Comparison of ENCODE assay signal across 27 cellular contexts in the genomic region with DNA sequence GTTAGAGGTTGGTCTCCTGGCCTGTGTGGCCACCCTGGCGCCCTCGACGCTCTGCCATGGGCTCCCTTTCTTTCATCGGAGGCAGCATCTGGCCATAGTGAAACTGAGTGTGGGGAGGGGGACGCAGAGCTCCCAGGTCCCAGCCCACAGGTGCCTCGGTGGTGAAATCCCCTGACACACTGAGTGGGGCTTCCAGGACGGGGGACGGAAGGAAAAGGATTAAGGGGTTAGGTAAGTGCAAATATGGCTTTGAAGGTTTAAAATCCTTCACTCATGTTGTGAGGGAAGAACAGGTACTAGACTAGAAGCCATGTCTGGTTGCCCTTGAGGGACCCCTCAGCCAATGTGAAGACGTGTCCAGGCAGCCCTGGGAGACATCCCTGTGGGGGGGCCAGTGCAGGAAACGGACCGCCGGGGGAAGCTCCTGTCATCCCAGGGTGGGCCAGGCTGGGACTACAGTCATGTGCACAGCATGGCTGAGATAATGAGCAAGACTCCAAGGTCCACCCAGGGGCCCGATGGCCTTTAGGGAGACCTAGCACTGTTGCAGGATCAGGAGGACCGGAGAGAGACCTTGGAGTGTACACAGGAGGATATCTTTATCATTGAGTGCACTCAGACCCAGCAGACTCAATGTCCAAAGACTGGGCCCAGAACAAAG. TPM values are rescaled to one million over a fixed set of nuclear protein-coding genes. Genes with fewer than 3 reads are reported as not detected.
A peak's percentile ranks its signal among the peaks of the same experiment; 100 is the strongest.
DNase-seq lines count a peak whose midpoint lies in the region; ATAC-seq and TF ChIP-seq lines count a peak whose summit lies in the region.
"Had no signal": no experiment of that assay in that cellular context is flagged by ENCODE, and none has a peak within 500 bp of the region (broad histone marks: within the 10 kb centered on the region; RNA-seq: fewer than 3 reads in every experiment).

No MANE protein-coding gene starts in this region.

- H3K27ac ChIP-seq in upper lobe of left lung = no peak overlapping the region
- H3K27ac ChIP-seq: esophagus squamous epithelium, foreskin keratinocyte, left ventricle myocardium inferior, skin epidermis had no signal

- no peaks in the 10 kb centered on the region for H3K9me3 Mint-ChIP-seq in chondrocyte (ENCODE audit: low read depth)
- no peaks in the 10 kb centered on the region for H3K9me3 Mint-ChIP-seq in neural crest cell

- H3K36me3 Mint-ChIP-seq in T-helper 17 cell (ENCODE audit: low read depth) (peaks cover 4% of the 10 kb centered on the region), chondrocyte (ENCODE audit: low read depth) (no peaks in the 10 kb centered on the region), neural crest cell (ENCODE audit: low read depth) (peaks cover 2% of the 10 kb centered on the region)

- no peaks in the 10 kb centered on the region for H3K36me3 ChIP-seq in upper lobe of left lung
- H3K36me3 ChIP-seq: esophagus squamous epithelium, left ventricle myocardium inferior had no signal

- no peak for TF ChIP-seq POLR2A in upper lobe of left lung (IDR thresholded peaks at IDR 0.05)

- no peaks in the 10 kb centered on the region for H3K27me3 ChIP-seq in upper lobe of left lung
- H3K27me3 ChIP-seq: esophagus squamous epithelium had no signal

- no peak overlapping the region for H3K4me3 Mint-ChIP-seq in T-helper 17 cell
- H3K4me3 Mint-ChIP-seq in chondrocyte (ENCODE audit: unreplicated experiment) = no peak overlapping the region
- no peak overlapping the region for H3K4me3 Mint-ChIP-seq in neural crest cell
- H3K4me3 Mint-ChIP-seq: activated CD4-positive, alpha-beta T cell treated with anti-CD3 and anti-CD28 coated beads for 36 hours; dendritic cell treated with granulocyte-macrophage colony-stimulating factor and Interleukin-4, amounts not matched to agents 40 ng/mL and 50 ng/mL, for 4 days had no signal

- H3K27ac Mint-ChIP-seq in T-helper 17 cell (peak overlapping the region; percentile 39), chondrocyte (ENCODE audit: unreplicated experiment) (no peak overlapping the region), neural crest cell (ENCODE audit: unreplicated experiment) (peak overlapping the region; percentile 71)
- H3K27ac Mint-ChIP-seq: activated CD4-positive, alpha-beta T cell treated with anti-CD3 and anti-CD28 coated beads for 36 hours; dendritic cell treated with granulocyte-macrophage colony-stimulating factor and Interleukin-4, amounts not matched to agents 40 ng/mL and 50 ng/mL, for 4 days had no signal

- TF ChIP-seq EP300 in upper lobe of left lung (IDR thresholded peaks at IDR 0.05) = no peak

- 87 to 93% methylated on average over 14 of the region's 14 CpGs for WGBS in upper lobe of left lung, 2 donors

- ATAC-seq in T-helper 17 cell (no peak), upper lobe of left lung (ENCODE audit: low FRiP score in 2 of 2) (no peak), HG02642 (IDR thresholded peaks at IDR 0.05; ENCODE audit: poor library complexity, unreplicated experiment) (no peak), GM18909 (IDR thresholded peaks at IDR 0.05; ENCODE audit: poor library complexity, unreplicated experiment) (no peak)
- ATAC-seq: activated CD4-positive, alpha-beta T cell treated with anti-CD3 and anti-CD28 coated beads for 36 hours; foreskin keratinocyte had no signal

- peaks cover 10% of the 10 kb centered on the region for H3K4me1 Mint-ChIP-seq in T-helper 17 cell
- H3K4me1 Mint-ChIP-seq in chondrocyte (ENCODE audit: low read depth) = peaks cover 14% of the 10 kb centered on the region
- H3K4me1 Mint-ChIP-seq in neural crest cell = peaks cover 8% of the 10 kb centered on the region

- H3K27me3 Mint-ChIP-seq in T-helper 17 cell = no peaks in the 10 kb centered on the region
- H3K27me3 Mint-ChIP-seq in chondrocyte (ENCODE audit: low read depth) = peaks cover 9% of the 10 kb centered on the region
- H3K27me3 Mint-ChIP-seq in neural crest cell (ENCODE audit: low read depth) = peaks cover 8% of the 10 kb centered on the region
- H3K27me3 Mint-ChIP-seq: activated CD4-positive, alpha-beta T cell treated with anti-CD3 and anti-CD28 coated beads for 36 hours had no signal

- no peak overlapping the region for H3K4me3 ChIP-seq in upper lobe of left lung
- H3K4me3 ChIP-seq: esophagus squamous epithelium, left ventricle myocardium inferior, skin epidermis had no signal

- peaks cover 0 to 15% (median 2%) of the 10 kb centered on the region in 4 donors for H3K4me1 ChIP-seq in upper lobe of left lung
- H3K4me1 ChIP-seq: left ventricle myocardium inferior had no signal

- no peaks in the 10 kb centered on the region for H3K9me3 ChIP-seq in T-helper 17 cell (ENCODE audit: control insufficient read depth, low read length, poor library complexity, severe bottlenecking)
- H3K9me3 ChIP-seq in upper lobe of left lung = no peaks in the 10 kb centered on the region
- H3K9me3 ChIP-seq: esophagus squamous epithelium, left ventricle myocardium inferior had no signal

- no peak for DNase-seq in T-helper 17 cell
- peak; percentile 68 for DNase-seq in chondrocyte (ENCODE audit: low spot score)
- DNase-seq in neural crest cell (ENCODE audit: low read depth, low spot score) = no peak
- peak; percentile 11 to 54 for DNase-seq in upper lobe of left lung
- no peak for DNase-seq in activated naive CD4-positive, alpha-beta T cell (lab: John Stamatoyannopoulos, UW)
- DNase-seq: activated CD4-positive, alpha-beta T cell treated with anti-CD3 and anti-CD28 coated beads for 36 hours; activated gamma-delta T cell treated with Interleukin-2 at 50 U/mL for 16 hours; Calu3; central memory CD4-positive, alpha-beta T cell; DND-41; esophagus squamous epithelium; foreskin keratinocyte; GF-D8; HCEC 1CT; left ventricle myocardium inferior; NCI-H1694; NCI-H82; occipital lobe; retina; SHP77 treated with DMSO at 0.1 percent for 48 hours; stimulated activated naive CD4-positive, alpha-beta T cell treated with Interleukin-2 at 50 U/mL for 16 hours had no signal

- TF ChIP-seq CTCF in chondrocyte (IDR thresholded peaks at IDR 0.05) = no peak
- TF ChIP-seq CTCF in neural crest cell (conservative IDR thresholded peaks at IDR 0.05) = no peak
- no peak for TF ChIP-seq CTCF in upper lobe of left lung (IDR thresholded peaks at IDR 0.05)

RNA-seq across cellular contexts. Expression of a gene that starts 36.3 kb away (rescaled TPM):
- total RNA-seq in T-helper 17 cell = under 1 TPM in 1 of 2 donors, not detected in 1; 0.12 TPM
- not detected in 3 replicates for total RNA-seq in chondrocyte
- not detected in 2 replicates for total RNA-seq in neural crest cell
- total RNA-seq in upper lobe of left lung = 1 to 10 TPM in 2 of 6 donors, under 1 TPM in 3, not detected in 1; 0.14 to 2.1 (median 0.69) TPM
- total RNA-seq: Calu3, foreskin keratinocyte, HT-29, left ventricle myocardium inferior, NCI-H460 had no signal

RNA-seq across cellular contexts. Expression of a gene that starts 47.2 kb away (rescaled TPM):
- total RNA-seq in T-helper 17 cell (10 to 100 TPM in 1 of 2 donors, 1 to 10 TPM in 1; 8.1 to 10.4 TPM), chondrocyte (not detected in 3 replicates), neural crest cell (not detected in 2 replicates), upper lobe of left lung (1 to 10 TPM in 2 of 6 donors, under 1 TPM in 3, not detected in 1; 0.49 to 4.2 (median 0.91) TPM)
- total RNA-seq: Calu3, foreskin keratinocyte, HT-29, NCI-H460, occipital lobe had no signal

Comparison
In these comparisons a context has a peak if more than half of its experiments do, and no peak if none do; other contexts are left out.
1. DNase-seq: peak in chondrocyte (single experiment) and upper lobe of left lung (2 of 2); none in T-helper 17 cell (0 of 3), neural crest cell (single experiment) and activated naive CD4-positive, alpha-beta T cell (0 of 4).